9 cellular contexts compared by ENCODE assay signal in the genomic region with DNA sequence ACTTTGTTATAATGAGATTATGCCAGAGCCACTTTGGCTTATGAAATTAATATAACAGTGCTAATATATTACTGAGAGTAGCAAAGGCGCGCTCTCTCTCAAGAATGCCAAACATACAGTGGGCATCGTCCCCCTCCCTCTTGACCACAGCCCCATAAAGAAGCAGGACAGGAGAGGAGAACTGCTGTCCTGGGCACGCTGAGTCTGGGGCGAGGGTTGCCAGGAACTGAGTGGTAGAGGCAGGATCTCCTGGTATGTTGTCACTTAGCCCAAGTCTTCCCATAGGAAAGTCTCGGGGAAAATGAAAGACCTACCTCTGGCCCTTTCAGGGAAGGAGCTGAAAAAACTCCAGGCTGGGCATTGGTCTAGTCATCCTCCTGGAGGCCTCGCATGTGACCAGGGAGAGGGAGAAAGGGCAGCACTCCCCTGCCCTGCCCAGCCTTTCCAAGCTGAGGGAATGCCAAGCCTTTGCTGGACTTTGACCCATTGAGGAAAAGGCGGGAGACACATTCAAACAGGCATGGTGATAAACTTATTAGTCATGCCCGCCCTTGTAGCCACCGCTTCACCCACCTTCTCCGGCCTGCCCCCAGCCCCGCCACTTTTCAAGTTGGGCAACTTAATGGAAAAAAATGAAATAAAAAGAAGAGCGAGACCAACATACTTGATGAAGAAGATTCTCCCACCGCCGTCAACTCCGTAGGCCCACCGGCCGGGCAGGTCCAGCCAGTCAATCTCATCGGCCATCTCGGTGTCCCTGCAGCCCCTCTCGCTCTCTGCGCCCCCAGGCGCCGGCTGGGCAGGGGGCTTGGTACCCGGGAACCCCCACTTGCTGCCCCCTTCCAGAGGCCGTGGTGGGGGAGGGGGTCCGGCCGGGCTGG. TPM values are rescaled to one million over a fixed set of nuclear protein-coding genes. Genes with fewer than 3 reads are reported as not detected.
DNase-seq lines count a peak whose midpoint lies in the region; ATAC-seq and TF ChIP-seq lines count a peak whose summit lies in the region.
"Had no signal": no experiment of that assay in that cellular context is flagged by ENCODE, and none has a peak within 500 bp of the region (broad histone marks: within the 10 kb centered on the region; RNA-seq: fewer than 3 reads in every experiment).

No MANE protein-coding gene starts in this region.

- no peaks in the 10 kb centered on the region for H3K36me3 Mint-ChIP-seq in IgD-negative memory B cell
- no peaks in the 10 kb centered on the region for H3K36me3 Mint-ChIP-seq in endodermal cell (ENCODE audit: low read depth)
- no peaks in the 10 kb centered on the region for H3K36me3 Mint-ChIP-seq in naive thymus-derived CD8-positive, alpha-beta T cell

- peaks cover 4 to 11% (median 11%) of the 10 kb centered on the region in 3 donors for H3K4me1 Mint-ChIP-seq in IgD-negative memory B cell
- H3K4me1 Mint-ChIP-seq in endodermal cell: peaks cover 9% of the 10 kb centered on the region
- peaks cover 4 to 16% (median 11%) of the 10 kb centered on the region in 4 donors for H3K4me1 Mint-ChIP-seq in naive thymus-derived CD8-positive, alpha-beta T cell

- POLR2A ChIA-PET in AG04449 (lab: Yijun Ruan, JAX): no interaction called here
- POLR2A ChIA-PET in naive thymus-derived CD8-positive, alpha-beta T cell (lab: Charles Lee): interaction anchor here (0.6 to 1.0 kb wide), 2 partner anchors 21 to 1121 kb away, joined by 4 to 6 read pairs; no protein-coding TSS in a partner anchor

- H3K4me3 Mint-ChIP-seq in IgD-negative memory B cell (peak overlapping the region in 3 of 4 donors; percentile 18 to 83 (median 83)), endodermal cell (peak overlapping the region; percentile 70)
- peak overlapping the region; percentile 67 to 90 (median 80) for H3K4me3 Mint-ChIP-seq in naive thymus-derived CD8-positive, alpha-beta T cell

- 61 to 85% methylated on average over 15 to 28 of the region's 28 CpGs for WGBS in endodermal cell (ENCODE audit: insufficient coverage in 1 of 2, insufficient read length in 1 of 2), 2 experiments

- H3K9me3 ChIP-seq in endodermal cell (ENCODE audit: control insufficient read depth, low read length): no peaks in the 10 kb centered on the region
- H3K9me3 ChIP-seq: testis had no signal

- ATAC-seq in naive thymus-derived CD8-positive, alpha-beta T cell: no peak
- ATAC-seq in GM19023 (IDR thresholded peaks at IDR 0.05; ENCODE audit: unreplicated experiment) (no peak), GM18858 (IDR thresholded peaks at IDR 0.05; ENCODE audit: unreplicated experiment) (no peak)

- H3K9ac ChIP-seq in endodermal cell (ENCODE audit: extremely low read depth, low read length, poor library complexity, severe bottlenecking): no peak overlapping the region

- H3K9me3 Mint-ChIP-seq in IgD-negative memory B cell (no peaks in the 10 kb centered on the region), endodermal cell (no peaks in the 10 kb centered on the region)
- H3K9me3 Mint-ChIP-seq in naive thymus-derived CD8-positive, alpha-beta T cell: no peaks in the 10 kb centered on the region

- no peak for TF ChIP-seq CTCF in AG04449 (IDR thresholded peaks at IDR 0.05; ENCODE audit: insufficient read depth, low read length, missing control alignments)
- TF ChIP-seq CTCF in endodermal cell (conservative IDR thresholded peaks at IDR 0.05): no peak

- H3K27me3 Mint-ChIP-seq in IgD-negative memory B cell (peaks cover 38% of the 10 kb centered on the region), endodermal cell (ENCODE audit: insufficient read depth) (peaks cover 45% of the 10 kb centered on the region)
- peaks cover 0 to 13% (median 3%) of the 10 kb centered on the region in 5 donors for H3K27me3 Mint-ChIP-seq in naive thymus-derived CD8-positive, alpha-beta T cell

- peaks cover 100% of the 10 kb centered on the region for H3K27me3 ChIP-seq in endodermal cell (ENCODE audit: control insufficient read depth, insufficient read depth, low read length, poor library complexity, severe bottlenecking)
- H3K27me3 ChIP-seq: testis had no signal

- H3K27ac ChIP-seq in endodermal cell (ENCODE audit: low read depth, low read length): no peak overlapping the region
- H3K27ac ChIP-seq: testis had no signal

- H3K27ac Mint-ChIP-seq in IgD-negative memory B cell: peak overlapping the region in 1 of 3 donors; percentile 25
- H3K27ac Mint-ChIP-seq in endodermal cell: no peak overlapping the region
- H3K27ac Mint-ChIP-seq in naive thymus-derived CD8-positive, alpha-beta T cell: peak overlapping the region in 2 of 10 donors; percentile 32 to 51

- CTCF ChIA-PET in AG04449 (lab: Yijun Ruan, JAX): interaction anchor here (1.1 to 13.1 kb wide), 11 partner anchors 10 to 218 kb away, joined by 3 to 136 read pairs (median 8); a partner anchor contains a TSS

- H3K36me3 ChIP-seq in endodermal cell (ENCODE audit: control insufficient read depth, insufficient read depth, low read length): no peaks in the 10 kb centered on the region

- H3K4me3 ChIP-seq in AG04449 (ENCODE audit: low read depth, low read length) (peak overlapping the region; percentile 50), endodermal cell (ENCODE audit: low read length) (peak overlapping the region; percentile 86)

- no peak for DNase-seq in AG04449 (ENCODE audit: low read depth, low spot score)
- DNase-seq in endodermal cell: peak; percentile 47
- DNase-seq in naive thymus-derived CD8-positive, alpha-beta T cell: no peak
- no peak for DNase-seq in NCI-H82 treated with DMSO at 0.1 percent for 48 hours (lab: John Stamatoyannopoulos, UW; ENCODE audit: unreplicated experiment)
- no peak for DNase-seq in NOMO-1 treated with dmso at 0.1 percent for 144 hours (lab: John Stamatoyannopoulos, UW; ENCODE audit: unreplicated experiment)

- no peaks in the 10 kb centered on the region for H3K4me1 ChIP-seq in endodermal cell (ENCODE audit: control insufficient read depth, insufficient read depth, low read length)

RNA-seq across cellular contexts. Expression of a gene that starts 17.4 kb away (rescaled TPM):
- 0.11 TPM for polyA plus RNA-seq in IgD-negative memory B cell
- total RNA-seq in endodermal cell: 10 to 100 TPM; 37.0 to 43.3 TPM
- polyA plus RNA-seq in endodermal cell (2013, experiment 1 of 2): 15.0 TPM
- polyA plus RNA-seq in endodermal cell (2013, experiment 2 of 2): 14.0 TPM
- total RNA-seq in naive thymus-derived CD8-positive, alpha-beta T cell: 1 to 10 TPM; 1.2 to 2.0 TPM
- under 1 TPM in 1 of 3 donors, not detected in 2; 0.02 TPM for polyA plus RNA-seq in naive thymus-derived CD8-positive, alpha-beta T cell

RNA-seq across cellular contexts. Expression of a gene that starts 34.5 kb away (rescaled TPM):
- 24.4 TPM for polyA plus RNA-seq in IgD-negative memory B cell
- total RNA-seq in endodermal cell: 10 to 100 TPM; 44.8 to 79.2 TPM
- 34.4 TPM for polyA plus RNA-seq in endodermal cell (2013, experiment 1 of 2)
- 30.5 TPM for polyA plus RNA-seq in endodermal cell (2013, experiment 2 of 2)
- 10 to 100 TPM; 80.7 to 87.3 TPM for total RNA-seq in naive thymus-derived CD8-positive, alpha-beta T cell
- 10 to 100 TPM; 14.2 to 20.8 (median 17.7) TPM for polyA plus RNA-seq in naive thymus-derived CD8-positive, alpha-beta T cell

Comparison
In these comparisons a context has a peak if more than half of its experiments do, and no peak if none do; other contexts are left out.
1. RNA of a gene that starts 17.4 kb away (total RNA-seq): 37.0 to 43.3 TPM in endodermal cell; 1.2 to 2.0 TPM in naive thymus-derived CD8-positive, alpha-beta T cell; every median in the first group is over 10 times any median in the second.
2. Peak in every context shown above with its lines, with median percentiles within 50 percentile points of each other: H3K4me3 Mint-ChIP-seq.